In genomic region chr1:245810181-245810727, GRCh38 we compare ENCODE assay signal across 2 cellular contexts.
TF ChIP-seq lines count a peak whose summit lies in the region.

No MANE protein-coding gene starts in this region.

TF ChIP-seq in SK-N-SH treated with all-trans-retinoic acid at 6 μM for 48 hours, 23 proteins besides CTCF, POLR2A, EP300 and RAD21 (continued from another document):
- no peak for TF ChIP-seq PATZ1 (CRISPR knock-in tag; IDR thresholded peaks at IDR 0.05; ENCODE audit: borderline replicate concordance)
- TF ChIP-seq ARNTL (CRISPR knock-in tag; IDR thresholded peaks at IDR 0.05; ENCODE audit: borderline replicate concordance, low read depth), result no peak
- no peak for TF ChIP-seq SNAI2 (CRISPR knock-in tag; IDR thresholded peaks at IDR 0.05)
- TF ChIP-seq RARB (CRISPR knock-in tag; IDR thresholded peaks at IDR 0.05), result no peak
- no peak for TF ChIP-seq BACH2 (CRISPR knock-in tag; IDR thresholded peaks at IDR 0.05; ENCODE audit: borderline replicate concordance)
- TF ChIP-seq ISL1 (CRISPR knock-in tag; IDR thresholded peaks at IDR 0.05), result no peak
- no peak for TF ChIP-seq TOX (CRISPR knock-in tag; IDR thresholded peaks at IDR 0.05; ENCODE audit: borderline replicate concordance)
- TF ChIP-seq CSRNP3 (CRISPR knock-in tag; IDR thresholded peaks at IDR 0.05), result no peak
- TF ChIP-seq PPARA (CRISPR knock-in tag; IDR thresholded peaks at IDR 0.05; ENCODE audit: borderline replicate concordance), result no peak
- TF ChIP-seq OSR1 (CRISPR knock-in tag; IDR thresholded peaks at IDR 0.05), result no peak
- TF ChIP-seq ZNF565 (CRISPR knock-in tag; conservative IDR thresholded peaks at IDR 0.05; ENCODE audit: low read depth), result no peak
- TF ChIP-seq TCF4 (CRISPR knock-in tag; IDR thresholded peaks at IDR 0.05; ENCODE audit: borderline replicate concordance), result no peak
- TF ChIP-seq TSHZ2 (CRISPR knock-in tag; IDR thresholded peaks at IDR 0.05), result no peak
- no peak for TF ChIP-seq GLIS3 (CRISPR knock-in tag; IDR thresholded peaks at IDR 0.05)
- no peak for TF ChIP-seq ESRRG (CRISPR knock-in tag; IDR thresholded peaks at IDR 0.05)
- TF ChIP-seq ZC3H10 (CRISPR knock-in tag; IDR thresholded peaks at IDR 0.05), result no peak
- no peak for TF ChIP-seq CREB5 (CRISPR knock-in tag; IDR thresholded peaks at IDR 0.05; ENCODE audit: low read depth)

TF ChIP-seq in SK-N-SH, 30 proteins besides CTCF, POLR2A, EP300 and RAD21 (continued from another document):
- TF ChIP-seq IRF3 (IDR thresholded peaks at IDR 0.05; ENCODE audit: low read depth, low read length) (no peak), MEF2A (IDR thresholded peaks at IDR 0.05; ENCODE audit: borderline replicate concordance, low read depth) (no peak), YY1 (IDR thresholded peaks at IDR 0.05; ENCODE audit: low read depth) (no peak)
